16 cellular contexts compared by ENCODE assay signal in genomic region chr9:95459867-95460626, GRCh38. TPM values are rescaled to one million over a fixed set of nuclear protein-coding genes. Genes with fewer than 3 reads are reported as not detected.
DNase-seq lines count a peak whose midpoint lies in the region; ATAC-seq, FAIRE-seq and TF ChIP-seq lines count a peak whose summit lies in the region.
"Had no signal": no experiment of that assay in that cellular context is flagged by ENCODE, and none has a peak within 500 bp of the region (broad histone marks: within the 10 kb centered on the region; RNA-seq: fewer than 3 reads in every experiment).

No MANE protein-coding gene starts in this region.

- no peak overlapping the region for H3K4me3 Mint-ChIP-seq in neural crest cell
- H3K4me3 Mint-ChIP-seq: dendritic cell treated with granulocyte-macrophage colony-stimulating factor and Interleukin-4, amounts not matched to agents 40 ng/mL and 50 ng/mL, for 4 days; stimulated activated naive CD8-positive, alpha-beta T cell treated with anti-CD3 and anti-CD28 coated beads, Interleukin-15, amount 100 ng/mL, for 72 hours had no signal

- no peaks in the 10 kb centered on the region for H3K9me3 Mint-ChIP-seq in neural crest cell
- H3K9me3 Mint-ChIP-seq: activated naive CD4-positive, alpha-beta T cell treated with anti-CD3 and anti-CD28 coated beads, Interleukin-2, amount 50 U/mL, for 72 hours; CD8-positive, alpha-beta memory T cell; dendritic cell treated with granulocyte-macrophage colony-stimulating factor and Interleukin-4, amounts not matched to agents 40 ng/mL and 50 ng/mL, for 4 days; stimulated activated naive CD8-positive, alpha-beta T cell treated with anti-CD3 and anti-CD28 coated beads, Interleukin-15, amount 100 ng/mL, for 72 hours had no signal

- FAIRE-seq in urothelium cell line (lab: Jason Lieb, UNC), result no peak
- FAIRE-seq: RCC 7860 had no signal

- no peak for ATAC-seq in GM19328 (IDR thresholded peaks at IDR 0.05; ENCODE audit: unreplicated experiment)
- ATAC-seq: activated naive CD4-positive, alpha-beta T cell treated with anti-CD3 and anti-CD28 coated beads, Interleukin-2, amount 50 U/mL, for 72 hours; left ventricle myocardium superior; stimulated activated naive CD8-positive, alpha-beta T cell treated with anti-CD3 and anti-CD28 coated beads, Interleukin-15, amount 100 ng/mL, for 72 hours had no signal

- H3K27ac Mint-ChIP-seq in neural crest cell (ENCODE audit: unreplicated experiment), result peak overlapping the region; percentile 9
- H3K27ac Mint-ChIP-seq: activated naive CD4-positive, alpha-beta T cell treated with anti-CD3 and anti-CD28 coated beads, Interleukin-2, amount 50 U/mL, for 72 hours; dendritic cell treated with granulocyte-macrophage colony-stimulating factor and Interleukin-4, amounts not matched to agents 40 ng/mL and 50 ng/mL, for 4 days; stimulated activated naive CD8-positive, alpha-beta T cell treated with anti-CD3 and anti-CD28 coated beads, Interleukin-15, amount 100 ng/mL, for 72 hours had no signal

- peak; percentile 84 for DNase-seq in G401 (ENCODE audit: low spot score)
- peak; percentile 86 for DNase-seq in NCI-H2171 treated with DMSO at 0.1 percent for 48 hours (lab: John Stamatoyannopoulos, UW)
- DNase-seq in cerebellum (ENCODE audit: low spot score), result peak; percentile 58
- no peak for DNase-seq in neural crest cell (ENCODE audit: low read depth, low spot score)
- no peak for DNase-seq in urothelium cell line (ENCODE audit: low spot score)
- no peak for DNase-seq in foreskin melanocyte
- DNase-seq in iPS-NIHi11 (ENCODE audit: low spot score), result no peak
- DNase-seq: activated CD4-positive, alpha-beta T cell treated with anti-CD3 and anti-CD28 coated beads, Interleukin-2, amount 50 U/mL, for 4 hours; CD8-positive, alpha-beta memory T cell; left ventricle myocardium superior; MM.1S; stimulated activated naive CD8-positive, alpha-beta T cell treated with anti-CD3 and anti-CD28 coated beads, Interleukin-15, amount 100 ng/mL, for 72 hours had no signal

- H3K4me1 Mint-ChIP-seq in neural crest cell, result peaks cover 80% of the 10 kb centered on the region

- TF ChIP-seq CTCF in neural crest cell (conservative IDR thresholded peaks at IDR 0.05), result no peak

- in situ Hi-C loops in G401 (cut with HindIII; ENCODE audit: low sequenced_read_pairs), result no loop called here

- H3K27me3 Mint-ChIP-seq in neural crest cell (ENCODE audit: low read depth), result no peaks in the 10 kb centered on the region
- H3K27me3 Mint-ChIP-seq: stimulated activated naive CD8-positive, alpha-beta T cell treated with anti-CD3 and anti-CD28 coated beads, Interleukin-15, amount 100 ng/mL, for 72 hours had no signal

- peaks cover 48% of the 10 kb centered on the region for H3K36me3 Mint-ChIP-seq in neural crest cell (ENCODE audit: low read depth)

RNA-seq across cellular contexts. Expression of gene PTCH1, which starts 56.7 kb away (rescaled TPM):
- 6.7 and 7.0 TPM in 2 replicates for total RNA-seq in G401 (2014; rRNA removed; shearing (Covaris generic))
- total RNA-seq in cerebellum (60.2 TPM), neural crest cell (70.8 and 75.6 TPM in 2 replicates)

Comparison
In these comparisons a context has a peak if more than half of its experiments do, and no peak if none do; other contexts are left out.
1. DNase-seq: peak in G401 (single experiment), NCI-H2171 treated with DMSO at 0.1 percent for 48 hours (single experiment) and cerebellum (single experiment); none in neural crest cell (single experiment), urothelium cell line (single experiment), foreskin melanocyte (single experiment) and iPS-NIHi11 (single experiment).